16 cellular contexts compared by ENCODE assay signal in the genomic region with DNA sequence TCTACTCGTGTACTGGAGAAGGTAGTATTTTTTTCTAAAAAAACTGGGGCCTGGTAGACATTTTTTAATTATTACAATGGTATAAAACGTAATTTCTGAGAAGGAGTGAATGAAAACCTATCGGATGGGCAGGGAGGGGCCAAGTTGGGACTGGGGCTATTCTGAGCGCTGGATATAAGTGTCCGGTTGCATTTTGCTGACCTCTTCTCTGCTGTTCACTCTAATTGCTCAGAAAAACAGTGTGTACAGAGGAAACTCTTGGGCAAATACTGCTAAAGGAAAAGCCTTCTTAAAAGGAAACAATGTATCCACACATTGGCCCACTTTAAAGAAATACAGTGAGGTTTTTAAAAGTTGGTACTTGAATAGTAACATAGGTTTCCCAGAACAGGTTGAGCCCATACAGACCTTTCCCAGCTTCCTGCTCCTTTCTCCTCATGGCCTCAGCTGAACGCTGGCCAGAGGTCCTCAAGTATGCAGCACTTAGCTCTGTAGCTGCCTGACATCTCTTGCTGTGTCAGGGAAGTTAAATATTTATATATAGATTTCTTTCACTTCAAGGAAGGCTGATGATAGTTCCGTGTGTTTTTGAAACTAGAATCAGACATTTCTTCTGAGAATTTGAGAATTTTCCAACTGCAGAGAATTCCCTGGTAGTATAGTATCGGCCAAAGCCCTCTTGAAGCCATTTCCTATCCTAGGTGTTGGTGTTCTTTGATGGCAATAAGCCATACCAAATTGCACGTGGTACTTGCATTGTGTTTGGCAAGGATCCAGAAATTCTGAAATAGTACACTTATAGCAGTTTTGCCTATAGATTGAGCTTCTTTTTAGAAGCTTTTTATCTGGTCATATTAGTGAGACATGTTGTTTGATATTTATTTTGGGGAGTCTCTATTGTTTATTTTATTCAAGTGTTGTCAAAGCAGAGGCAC.
DNase-seq lines count a peak whose midpoint lies in the region; ATAC-seq, FAIRE-seq and TF ChIP-seq lines count a peak whose summit lies in the region.
"Had no signal": no experiment of that assay in that cellular context is flagged by ENCODE, and none has a peak within 500 bp of the region (broad histone marks: within the 10 kb centered on the region; RNA-seq: fewer than 3 reads in every experiment).

No MANE protein-coding gene starts in this region.

- CTCF ChIA-PET in HepG2 (lab: Yijun Ruan, JAX; ENCODE audit: low intra/inter-chr PET ratio, low total read pairs) = no interaction called here
- CTCF ChIA-PET in CD4-positive, alpha-beta memory T cell (lab: Charles Lee; ENCODE audit: partially characterized antibody) = no interaction called here

- H3K4me3 ChIP-seq in right lobe of liver (no peak overlapping the region), HepG2 (replicated peaks in 1 of 3; ENCODE audit: insufficient read depth in 1 of 3, low read depth in 2 of 3, low read length in 3 of 3) (no peak overlapping the region), astrocyte of the spinal cord (ENCODE audit: low read depth, low read length) (no peak overlapping the region), lower lobe of right lung (no peak overlapping the region), BE2C (ENCODE audit: low read depth, low read length) (no peak overlapping the region)
- no peak overlapping the region for H3K4me3 ChIP-seq in CD4-positive, alpha-beta memory T cell (ENCODE audit: low read length in 2 of 2)

- H3K9me3 ChIP-seq in right lobe of liver (no peaks in the 10 kb centered on the region), HepG2 (ENCODE audit: low read length) (no peaks in the 10 kb centered on the region), lower lobe of right lung (no peaks in the 10 kb centered on the region), BE2C (no peaks in the 10 kb centered on the region)
- no peaks in the 10 kb centered on the region for H3K9me3 ChIP-seq in CD4-positive, alpha-beta memory T cell (ENCODE audit: control insufficient read depth in 1 of 2, low read length in 2 of 2)
- H3K9me3 ChIP-seq: neutrophil had no signal

- TF ChIP-seq POLR2A in right lobe of liver (IDR thresholded peaks at IDR 0.05) (no peak), HepG2 (IDR thresholded peaks at IDR 0.05; ENCODE audit: insufficient read depth in 1 of 2, low read depth in 2 of 2, low read length in 2 of 2) (no peak)

- H3K79me2 ChIP-seq in HepG2 (ENCODE audit: insufficient read depth, low read length) = no peaks in the 10 kb centered on the region

- H3K4me1 Mint-ChIP-seq in activated T-cell treated with anti-CD3 and anti-CD28 coated beads, Interleukin-2, amount 50 U/mL, for 4 hours (ENCODE audit: low read depth) = no peaks in the 10 kb centered on the region
- no peaks in the 10 kb centered on the region for H3K4me1 Mint-ChIP-seq in CD4-positive, alpha-beta memory T cell
- H3K4me1 Mint-ChIP-seq: memory B cell had no signal

- H3K9ac ChIP-seq in HepG2 (ENCODE audit: insufficient read depth, low read depth, low read length) = no peak overlapping the region

- FAIRE-seq in HepG2 (lab: Jason Lieb, UNC) = no peak

- TF ChIP-seq CTCF in right lobe of liver (IDR thresholded peaks at IDR 0.05) = no peak
- TF ChIP-seq CTCF in HepG2 (CRISPR knock-in tag; IDR thresholded peaks at IDR 0.05) = no peak
- no peak for TF ChIP-seq CTCF in astrocyte of the spinal cord (IDR thresholded peaks at IDR 0.05; ENCODE audit: low read depth, low read length)
- no peak for TF ChIP-seq CTCF in lower lobe of right lung (IDR thresholded peaks at IDR 0.05)
- TF ChIP-seq CTCF in BE2C (IDR thresholded peaks at IDR 0.05; ENCODE audit: low read depth, low read length) = no peak

- peak overlapping the region in 1 of 3 donors; percentile 16 for H3K27ac ChIP-seq in right lobe of liver
- no peak overlapping the region for H3K27ac ChIP-seq in HepG2 (ENCODE audit: extremely low read length, insufficient read depth, low read length)
- H3K27ac ChIP-seq in lower lobe of right lung = no peak overlapping the region
- no peak overlapping the region for H3K27ac ChIP-seq in CD4-positive, alpha-beta memory T cell (ENCODE audit: low read depth, low read length)
- H3K27ac ChIP-seq: neutrophil had no signal

- in situ Hi-C loops in HepG2 (cut with HindIII; ENCODE audit: extremely low pct_ligation_motif_present, low pct_unique_long_range_greater_than_20kb) = no loop called here
- in situ Hi-C loops in astrocyte of the spinal cord (cut with HindIII; ENCODE audit: low sequenced_read_pairs) = no loop called here

- intact Hi-C loops in right lobe of liver (cut with DNase I) = no loop called here
- intact Hi-C loops in HepG2 (cut with micrococcal nuclease; ENCODE audit: unreplicated experiment) = no loop called here
- intact Hi-C loops in lower lobe of right lung (cut with DNase I) = no loop called here
- intact Hi-C loops in CD4-positive, alpha-beta memory T cell (cut with micrococcal nuclease) = no loop called here

- H3K27me3 ChIP-seq in right lobe of liver (no peaks in the 10 kb centered on the region), HepG2 (ENCODE audit: control insufficient read depth in 1 of 2, insufficient read depth in 2 of 2, low read length in 2 of 2) (no peaks in the 10 kb centered on the region), lower lobe of right lung (ENCODE audit: low read depth) (no peaks in the 10 kb centered on the region), BE2C (no peaks in the 10 kb centered on the region)
- no peaks in the 10 kb centered on the region for H3K27me3 ChIP-seq in CD4-positive, alpha-beta memory T cell (ENCODE audit: insufficient read depth, low read length)
- H3K27me3 ChIP-seq: neutrophil had no signal

- no peaks in the 10 kb centered on the region for H3K36me3 Mint-ChIP-seq in activated T-cell treated with anti-CD3 and anti-CD28 coated beads, Interleukin-2, amount 50 U/mL, for 4 hours (ENCODE audit: insufficient read depth)
- no peaks in the 10 kb centered on the region for H3K36me3 Mint-ChIP-seq in CD4-positive, alpha-beta memory T cell
- H3K36me3 Mint-ChIP-seq: memory B cell had no signal

- no peak overlapping the region for H3K27ac Mint-ChIP-seq in CD4-positive, alpha-beta memory T cell
- H3K27ac Mint-ChIP-seq: activated CD8-positive, alpha-beta T cell treated with anti-CD3 and anti-CD28 coated beads, Interleukin-2, amount 10 ng/mL, durations not matched to agents 7 days and 5 days; activated T-helper 2 cell treated with anti-CD3 and anti-CD28 coated beads, Interferon-gamma antibody, Interleukin-2, Interleukin-4, amounts not matched to agents 10 μg/mL and 5 μg/mL and 100 μg/mL, durations not matched to agents 14 hours and 24 hours and 36 hours; dendritic cell treated with granulocyte-macrophage colony-stimulating factor and Interleukin-4, amounts not matched to agents 40 ng/mL and 50 ng/mL, for 4 days; memory B cell had no signal

- ATAC-seq in right lobe of liver (peak in 3 of 4 donors; percentile 8 to 27 (median 25)), HepG2 (no peak), lower lobe of right lung (peak; percentile 92 to 93)
- ATAC-seq in activated T-cell treated with anti-CD3 and anti-CD28 coated beads, Interleukin-2, amount 50 U/mL, for 4 hours = no peak
- ATAC-seq: activated CD8-positive, alpha-beta T cell treated with anti-CD3 and anti-CD28 coated beads, Interleukin-2, amount 10 ng/mL, durations not matched to agents 7 days and 5 days had no signal

- H3K4me1 ChIP-seq in right lobe of liver (peaks cover 0 to 26% (median 13%) of the 10 kb centered on the region in 4 donors), HepG2 (ENCODE audit: insufficient read depth, low read length) (no peaks in the 10 kb centered on the region), lower lobe of right lung (peaks cover 19% of the 10 kb centered on the region), BE2C (no peaks in the 10 kb centered on the region)
- no peaks in the 10 kb centered on the region for H3K4me1 ChIP-seq in CD4-positive, alpha-beta memory T cell (ENCODE audit: insufficient read depth, low read length)

- no peaks in the 10 kb centered on the region for H3K36me3 ChIP-seq in right lobe of liver
- no peaks in the 10 kb centered on the region for H3K36me3 ChIP-seq in HepG2 (replicated peaks in 1 of 2; ENCODE audit: control insufficient read depth in 1 of 2, insufficient read depth in 2 of 2, low read length in 2 of 2)
- no peaks in the 10 kb centered on the region for H3K36me3 ChIP-seq in lower lobe of right lung
- no peaks in the 10 kb centered on the region for H3K36me3 ChIP-seq in CD4-positive, alpha-beta memory T cell (ENCODE audit: insufficient read depth, low read length)
- H3K36me3 ChIP-seq in BE2C = no peaks in the 10 kb centered on the region
- H3K36me3 ChIP-seq: neutrophil had no signal

- H3K9me3 Mint-ChIP-seq in activated T-cell treated with anti-CD3 and anti-CD28 coated beads, Interleukin-2, amount 50 U/mL, for 4 hours = no peaks in the 10 kb centered on the region
- no peaks in the 10 kb centered on the region for H3K9me3 Mint-ChIP-seq in CD4-positive, alpha-beta memory T cell
- H3K9me3 Mint-ChIP-seq: activated T-helper 2 cell treated with anti-CD3 and anti-CD28 coated beads, Interferon-gamma antibody, Interleukin-2, Interleukin-4, amounts not matched to agents 10 μg/mL and 5 μg/mL and 100 μg/mL, durations not matched to agents 14 hours and 24 hours and 36 hours; dendritic cell treated with granulocyte-macrophage colony-stimulating factor and Interleukin-4, amounts not matched to agents 40 ng/mL and 50 ng/mL, for 4 days; memory B cell had no signal

- POLR2A ChIA-PET in HepG2 (lab: Yijun Ruan, JAX) = no interaction called here
- POLR2A ChIA-PET in CD4-positive, alpha-beta memory T cell (lab: Charles Lee; ENCODE audit: partially characterized antibody) = no interaction called here

- BruUV-seq in HepG2 (replicated peaks; lab: Mats Ljungman, UMichigan) = no TSS peak

- H3K4me3 Mint-ChIP-seq in activated T-cell treated with anti-CD3 and anti-CD28 coated beads, Interleukin-2, amount 50 U/mL, for 4 hours = no peak overlapping the region
- H3K4me3 Mint-ChIP-seq in CD4-positive, alpha-beta memory T cell = no peak overlapping the region
- H3K4me3 Mint-ChIP-seq: activated CD8-positive, alpha-beta T cell treated with anti-CD3 and anti-CD28 coated beads, Interleukin-2, amount 10 ng/mL, durations not matched to agents 7 days and 5 days; dendritic cell treated with granulocyte-macrophage colony-stimulating factor and Interleukin-4, amounts not matched to agents 40 ng/mL and 50 ng/mL, for 4 days; memory B cell had no signal

- no peak overlapping the region for H2AFZ ChIP-seq in HepG2 (ENCODE audit: low read length)

- TF ChIP-seq EP300 in HepG2 (IDR thresholded peaks at IDR 0.05; ENCODE audit: low read depth in 2 of 2, low read length in 2 of 2) (no peak), HepG2 (CRISPR knock-in tag; IDR thresholded peaks at IDR 0.05; ENCODE audit: borderline replicate concordance) (no peak)

- DNase-seq in right lobe of liver (no peak), HepG2 (ENCODE audit: low spot score) (no peak), astrocyte of the spinal cord (ENCODE audit: low read depth, low spot score) (peak; percentile 9), lower lobe of right lung (peak; percentile 67), DMS79 (lab: John Stamatoyannopoulos, UW) (no peak), BE2C (no peak)
- no peak for DNase-seq in activated T-cell treated with anti-CD3 and anti-CD28 coated beads, Interleukin-2, amount 50 U/mL, for 4 hours
- DNase-seq in CD4-positive, alpha-beta memory T cell = no peak
- DNase-seq: activated CD8-positive, alpha-beta T cell treated with anti-CD3 and anti-CD28 coated beads, Interleukin-2, amount 10 ng/mL, durations not matched to agents 7 days and 5 days; NCI-H82; SIG-M5; T1000 had no signal

- 60% methylated on average over 9 of the region's 9 CpGs for WGBS in right lobe of liver (ENCODE audit: insufficient coverage, low coverage, low lambda C conversion rate, missing lambda C conversion rate)
- 21% methylated on average over 9 of the region's 9 CpGs for WGBS in HepG2 (ENCODE audit: low lambda C conversion rate)

- no peaks in the 10 kb centered on the region for H3K27me3 Mint-ChIP-seq in activated T-cell treated with anti-CD3 and anti-CD28 coated beads, Interleukin-2, amount 50 U/mL, for 4 hours (ENCODE audit: low read depth)
- H3K27me3 Mint-ChIP-seq in CD4-positive, alpha-beta memory T cell = no peaks in the 10 kb centered on the region
- H3K27me3 Mint-ChIP-seq: dendritic cell treated with granulocyte-macrophage colony-stimulating factor and Interleukin-4, amounts not matched to agents 40 ng/mL and 50 ng/mL, for 4 days had no signal

- no peak for TF ChIP-seq RAD21 in HepG2 (CRISPR knock-in tag; IDR thresholded peaks at IDR 0.05)

- H3K4me2 ChIP-seq in HepG2 (ENCODE audit: low read depth, low read length) = no peak overlapping the region

- H4K20me1 ChIP-seq in HepG2 (ENCODE audit: insufficient read depth, low read length) = no peaks in the 10 kb centered on the region

Comparison
In these comparisons a context has a peak if more than half of its experiments do, and no peak if none do; other contexts are left out.
1. ATAC-seq: peak in right lobe of liver (3 of 4) and lower lobe of right lung (2 of 2); none in HepG2 (single experiment) and activated T-cell treated with anti-CD3 and anti-CD28 coated beads, Interleukin-2, amount 50 U/mL, for 4 hours (0 of 2).
2. DNase-seq: peak in astrocyte of the spinal cord (single experiment) and lower lobe of right lung (single experiment); none in right lobe of liver (0 of 3), HepG2 (single experiment), DMS79 (single experiment), activated T-cell treated with anti-CD3 and anti-CD28 coated beads, Interleukin-2, amount 50 U/mL, for 4 hours (single experiment), CD4-positive, alpha-beta memory T cell (0 of 5) and BE2C (single experiment).